In the genomic region with DNA sequence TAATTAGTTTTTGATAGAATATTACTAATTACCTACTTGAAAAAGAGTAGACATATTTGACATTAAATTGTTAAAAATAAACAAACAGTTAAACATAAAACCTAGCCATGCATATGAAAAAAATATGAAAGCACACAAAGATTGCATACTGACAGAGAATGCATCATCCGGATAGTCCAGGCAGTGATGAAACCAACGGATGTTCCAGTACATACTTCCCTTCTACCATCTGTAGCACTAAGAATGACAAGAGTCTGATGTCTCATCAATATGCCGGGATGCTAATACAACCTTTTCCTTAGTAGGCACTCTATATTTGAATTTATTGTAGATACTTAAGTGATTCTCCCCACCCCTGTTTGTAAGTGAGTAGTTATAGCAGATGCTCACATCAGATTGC, we compare ENCODE assay signal across 16 cellular contexts.
DNase-seq lines count a peak whose midpoint lies in the region; TF ChIP-seq lines count a peak whose summit lies in the region.
"Had no signal": no experiment of that assay in that cellular context is flagged by ENCODE, and none has a peak within 500 bp of the region (broad histone marks: within the 10 kb centered on the region; RNA-seq: fewer than 3 reads in every experiment).

No MANE protein-coding gene starts in this region.

- no peaks in the 10 kb centered on the region for H3K27me3 ChIP-seq in skeletal muscle satellite cell (ENCODE audit: control insufficient read depth, insufficient read depth, low read length)
- H3K27me3 ChIP-seq: MG63, Peyer's patch had no signal

- H3K36me3 ChIP-seq in skeletal muscle satellite cell (ENCODE audit: insufficient read depth, low read length) = no peaks in the 10 kb centered on the region
- H3K36me3 ChIP-seq: HAP-1, MG63, Peyer's patch had no signal

- peak; percentile 53 for DNase-seq in EL
- DNase-seq in NCI-H460 (ENCODE audit: extremely low read depth, low read depth) = peak; percentile 30
- peak; percentile 56 for DNase-seq in fibroblast of mammary gland (ENCODE audit: low read depth)
- no peak for DNase-seq in islet precursor cell
- DNase-seq in activated CD4-positive, CD25-positive, alpha-beta regulatory T cell treated with anti-CD3 and anti-CD28 coated beads, Interleukin-2, amount 50 U/mL, for 72 hours = no peak
- DNase-seq in HuH-7.5 (ENCODE audit: low spot score) = no peak
- DNase-seq: AML-193, COR-L47, NCI-H1092 treated with DMSO at 0.1 percent for 48 hours, Peyer's patch had no signal

- peaks cover 26% of the 10 kb centered on the region for H3K4me1 ChIP-seq in skeletal muscle satellite cell (ENCODE audit: control insufficient read depth, insufficient read depth, low read length)
- H3K4me1 ChIP-seq: Peyer's patch had no signal

- H3K9ac ChIP-seq in skeletal muscle satellite cell (ENCODE audit: low read depth, low read length) = peak overlapping the region; percentile 26
- H3K9ac ChIP-seq: KMS-11 had no signal

- no peaks in the 10 kb centered on the region for H3K9me3 ChIP-seq in skeletal muscle satellite cell (replicated peaks; ENCODE audit: low read length)
- H3K9me3 ChIP-seq: A549, HAP-1, MG63, Peyer's patch had no signal

- no peak for TF ChIP-seq CTCF in fibroblast of mammary gland (conservative IDR thresholded peaks at IDR 0.05; ENCODE audit: control insufficient read depth, insufficient read depth, low read depth, low read length)

- no peak overlapping the region for H3K4me3 ChIP-seq in fibroblast of mammary gland (ENCODE audit: control insufficient read depth, low read depth, low read length)
- H3K4me3 ChIP-seq in skeletal muscle satellite cell (ENCODE audit: low read length) = no peak overlapping the region
- H3K4me3 ChIP-seq: A549, HAP-1, MG63, Peyer's patch, SK-N-MC had no signal

- H3K4me2 ChIP-seq in skeletal muscle satellite cell (ENCODE audit: low read length) = peak overlapping the region; percentile 32
- H3K4me2 ChIP-seq: A549, KMS-11 had no signal

Comparison
In these comparisons a context has a peak if more than half of its experiments do, and no peak if none do; other contexts are left out.
1. DNase-seq: peak in EL (single experiment), NCI-H460 (single experiment) and fibroblast of mammary gland (single experiment); none in islet precursor cell (single experiment), activated CD4-positive, CD25-positive, alpha-beta regulatory T cell treated with anti-CD3 and anti-CD28 coated beads, Interleukin-2, amount 50 U/mL, for 72 hours (single experiment) and HuH-7.5 (single experiment).